In genomic region chr10:132375795-132376297, GRCh38 we compare ENCODE assay signal across 14 cellular contexts. TPM values are rescaled to one million over a fixed set of nuclear protein-coding genes. Genes with fewer than 3 reads are reported as not detected.
A peak's percentile ranks its signal among the peaks of the same experiment; 100 is the strongest.
DNase-seq lines count a peak whose midpoint lies in the region; ATAC-seq and TF ChIP-seq lines count a peak whose summit lies in the region.
"Had no signal": no experiment of that assay in that cellular context is flagged by ENCODE, and none has a peak within 500 bp of the region (broad histone marks: within the 10 kb centered on the region; RNA-seq: fewer than 3 reads in every experiment).

No MANE protein-coding gene starts in this region.

- H3K9me3 ChIP-seq in cardiac muscle cell (ENCODE audit: low read depth) (no peaks in the 10 kb centered on the region), lung (ENCODE audit: control insufficient read depth in 2 of 2, insufficient read depth in 1 of 2, low read length in 1 of 2) (peaks cover 0 to 2% of the 10 kb centered on the region in 2 donors)
- H3K9me3 ChIP-seq: Peyer's patch had no signal

- POLR2A ChIA-PET in activated CD4-positive, alpha-beta memory T cell treated with anti-CD3 and anti-CD28 coated beads, Interleukin-2, amount 10 ng/mL, durations not matched to agents 7 days and 5 days (lab: Charles Lee), result no interaction called here

- intact Hi-C loops in left cardiac atrium (cut with DNase I), result no loop called here

- DNase-seq in cardiac muscle cell (ENCODE audit: low read depth in 1 of 2, low spot score in 1 of 2) (no peak), left cardiac atrium (no peak), NB4 (ENCODE audit: low read depth) (no peak), lung (ENCODE audit: low spot score) (no peak), KBM-7 (no peak)
- no peak for DNase-seq in activated CD4-positive, alpha-beta memory T cell treated with anti-CD3 and anti-CD28 coated beads, Interleukin-2, amount 10 ng/mL, durations not matched to agents 7 days and 5 days
- no peak for DNase-seq in activated naive CD4-positive, alpha-beta T cell treated with Interleukin-2 at 50 U/mL for 16 hours
- DNase-seq: EL, NCI-H1105, NCI-H187 treated with DMSO at 0.1 percent for 48 hours, NCI-H446, SHP77 had no signal

- no peak for TF ChIP-seq POLR2A in NB4 (IDR thresholded peaks at IDR 0.05; ENCODE audit: extremely low read depth, insufficient read length)

- in situ Hi-C loops in KBM-7 (cut with MboI; ENCODE audit: low pct_unique_long_range_greater_than_20kb, low sequenced_read_pairs), result no loop called here

- no peak overlapping the region for H3K4me3 Mint-ChIP-seq in activated CD4-positive, alpha-beta memory T cell treated with anti-CD3 and anti-CD28 coated beads, Interleukin-2, amount 10 ng/mL, durations not matched to agents 7 days and 5 days
- H3K4me3 Mint-ChIP-seq: IgD-negative memory B cell had no signal

- H3K36me3 Mint-ChIP-seq in activated CD4-positive, alpha-beta memory T cell treated with anti-CD3 and anti-CD28 coated beads, Interleukin-2, amount 10 ng/mL, durations not matched to agents 7 days and 5 days (ENCODE audit: low read depth), result no peaks in the 10 kb centered on the region
- H3K36me3 Mint-ChIP-seq: IgD-negative memory B cell had no signal

- CTCF ChIA-PET in activated CD4-positive, alpha-beta memory T cell treated with anti-CD3 and anti-CD28 coated beads, Interleukin-2, amount 10 ng/mL, durations not matched to agents 7 days and 5 days (lab: Charles Lee), result interaction anchor here (1.4 kb wide), 1 partner anchor 16 kb away, joined by 4 read pairs; no protein-coding TSS in a partner anchor

- H3K27me3 ChIP-seq in cardiac muscle cell, result no peaks in the 10 kb centered on the region
- no peaks in the 10 kb centered on the region for H3K27me3 ChIP-seq in lung (ENCODE audit: control insufficient read depth, insufficient read depth)
- H3K27me3 ChIP-seq: Peyer's patch had no signal

- 54 to 55% methylated on average over 4 of the region's 4 CpGs for WGBS in lung, 2 donors

- no peak overlapping the region for H3K27ac Mint-ChIP-seq in activated CD4-positive, alpha-beta memory T cell treated with anti-CD3 and anti-CD28 coated beads, Interleukin-2, amount 10 ng/mL, durations not matched to agents 7 days and 5 days

- no peaks in the 10 kb centered on the region for H3K9me3 Mint-ChIP-seq in activated CD4-positive, alpha-beta memory T cell treated with anti-CD3 and anti-CD28 coated beads, Interleukin-2, amount 10 ng/mL, durations not matched to agents 7 days and 5 days

- ATAC-seq in left cardiac atrium, result no peak
- ATAC-seq in lung (ENCODE audit: insufficient read depth, low FRiP score), result peak; percentile 62

- H3K27ac ChIP-seq in cardiac muscle cell (peak overlapping the region; percentile 80), lung (ENCODE audit: low read depth in 1 of 2, low read length in 1 of 2) (peak overlapping the region in 1 of 2 donors; percentile 73)
- H3K27ac ChIP-seq: Peyer's patch had no signal

- TF ChIP-seq CTCF in cardiac muscle cell (IDR thresholded peaks at IDR 0.05; ENCODE audit: low read depth, low read length) (no peak), NB4 (IDR thresholded peaks at IDR 0.05; ENCODE audit: low read depth, low read length) (no peak), lung (IDR thresholded peaks at IDR 0.05; ENCODE audit: control extremely low read depth, extremely low read depth) (no peak)

- H3K4me1 ChIP-seq in cardiac muscle cell (ENCODE audit: low read depth) (peaks cover 4% of the 10 kb centered on the region), lung (ENCODE audit: control insufficient read depth in 2 of 2, insufficient read depth in 2 of 2, low read length in 2 of 2) (no peaks in the 10 kb centered on the region)
- H3K4me1 ChIP-seq: Peyer's patch had no signal

- H3K27me3 Mint-ChIP-seq in activated CD4-positive, alpha-beta memory T cell treated with anti-CD3 and anti-CD28 coated beads, Interleukin-2, amount 10 ng/mL, durations not matched to agents 7 days and 5 days, result peaks cover 1% of the 10 kb centered on the region

- H3K4me3 ChIP-seq in cardiac muscle cell (no peak overlapping the region), NB4 (ENCODE audit: low read depth, low read length) (peak overlapping the region; percentile 8), lung (no peak overlapping the region)
- H3K4me3 ChIP-seq: Peyer's patch had no signal

- H3K36me3 ChIP-seq in cardiac muscle cell (no peaks in the 10 kb centered on the region), lung (ENCODE audit: control insufficient read depth in 2 of 2, insufficient read depth in 2 of 2, low read length in 2 of 2) (no peaks in the 10 kb centered on the region)
- H3K36me3 ChIP-seq: Peyer's patch had no signal

- peaks cover 3% of the 10 kb centered on the region for H3K4me1 Mint-ChIP-seq in activated CD4-positive, alpha-beta memory T cell treated with anti-CD3 and anti-CD28 coated beads, Interleukin-2, amount 10 ng/mL, durations not matched to agents 7 days and 5 days

RNA-seq across cellular contexts. Expression of gene PWWP2B, which starts 21.2 kb away (rescaled TPM):
- total RNA-seq in cardiac muscle cell (28.3 and 35.7 TPM in 2 replicates), left cardiac atrium (10 to 100 TPM; 11.8 to 12.7 TPM), lung (10 to 100 TPM; 20.1 to 33.4 TPM)
- polyA plus RNA-seq in cardiac muscle cell (11.7 and 11.8 TPM in 2 replicates), lung (10 to 100 TPM; 20.1 to 22.1 TPM)
- total RNA-seq in activated CD4-positive, alpha-beta memory T cell treated with anti-CD3 and anti-CD28 coated beads, Interleukin-2, amount 10 ng/mL, durations not matched to agents 7 days and 5 days, result 1 to 10 TPM; 5.5 to 6.3 TPM

RNA-seq across cellular contexts. Expression of gene LRRC27, which starts 43.9 kb away (rescaled TPM):
- total RNA-seq in cardiac muscle cell (12.8 and 19.0 TPM in 2 replicates), left cardiac atrium (1 to 10 TPM; 3.7 to 4.4 TPM), lung (10 to 100 TPM; 16.1 to 25.5 TPM)
- polyA plus RNA-seq in cardiac muscle cell (21.8 and 22.1 TPM in 2 replicates), lung (10 to 100 TPM in 1 of 2 donors, 1 to 10 TPM in 1; 5.8 to 18.3 TPM)
- 1 to 10 TPM; 3.3 to 3.9 TPM for total RNA-seq in activated CD4-positive, alpha-beta memory T cell treated with anti-CD3 and anti-CD28 coated beads, Interleukin-2, amount 10 ng/mL, durations not matched to agents 7 days and 5 days
